In the genomic region with DNA sequence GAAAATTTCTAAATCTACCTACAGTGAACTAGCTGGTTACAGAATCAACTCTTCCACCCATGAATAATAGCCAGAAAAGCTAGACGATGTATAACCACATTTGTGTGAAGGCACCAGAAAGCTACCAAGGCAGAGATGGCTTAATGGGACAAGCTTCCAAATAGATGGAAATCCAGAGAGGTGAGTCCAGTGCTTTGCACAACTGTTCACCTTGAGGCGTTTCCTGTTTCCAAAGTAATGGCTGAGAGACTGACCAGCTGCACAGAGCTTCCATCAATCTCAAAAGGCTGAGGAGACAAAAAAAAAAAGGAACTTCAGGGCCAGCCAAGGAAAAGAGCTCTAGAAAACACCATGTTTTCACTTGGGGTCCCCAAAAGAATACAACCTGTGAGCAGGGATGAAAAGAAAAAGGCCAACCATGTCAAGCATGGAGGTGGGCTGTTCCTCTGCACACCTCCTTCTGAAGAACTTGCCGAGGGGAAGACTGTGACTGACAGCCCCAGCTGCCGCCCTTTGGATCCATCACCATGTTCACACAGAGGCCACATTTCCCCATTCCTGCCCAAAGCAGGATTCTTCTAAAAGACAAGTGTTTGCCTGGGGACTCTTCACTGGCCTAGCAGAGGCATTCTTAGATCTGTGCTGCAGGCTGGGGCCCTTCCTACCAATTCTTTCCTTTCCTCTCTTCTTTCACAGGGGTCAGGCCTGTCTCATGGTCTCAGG, we compare ENCODE assay signal across 19 cellular contexts.
"Had no signal": no experiment of that assay in that cellular context is flagged by ENCODE, and none has a peak within 500 bp of the region (broad histone marks: within the 10 kb centered on the region; RNA-seq: fewer than 3 reads in every experiment).

No MANE protein-coding gene starts in this region.

- H3K4me1 Mint-ChIP-seq: activated T-helper 17 cell treated with anti-CD3 and anti-CD28 coated beads, Interleukin-2, amount 50 U/mL, for 72 hours; endodermal cell had no signal

- H3K36me3 ChIP-seq: breast epithelium, gastroesophageal sphincter, heart right ventricle, lower lobe of right lung, transverse colon had no signal

- H3K27me3 ChIP-seq: breast epithelium, dorsolateral prefrontal cortex, gastroesophageal sphincter, heart right ventricle, transverse colon had no signal

- H2AFZ ChIP-seq: parathyroid adenoma had no signal

- H3K9ac ChIP-seq: parathyroid adenoma had no signal

- H3K79me2 ChIP-seq: parathyroid adenoma had no signal

- H3K27ac ChIP-seq: breast epithelium, gastroesophageal sphincter, lower lobe of right lung, parathyroid adenoma, transverse colon had no signal

- H3K4me1 ChIP-seq: breast epithelium, parathyroid adenoma had no signal

- H3K9me3 ChIP-seq: breast epithelium, lower lobe of right lung, transverse colon had no signal

- H3K27ac Mint-ChIP-seq: activated naive CD8-positive, alpha-beta T cell treated with anti-CD3 and anti-CD28 coated beads, Interleukin-2, amount 50 U/mL, for 24 hours; activated T-helper 17 cell treated with anti-CD3 and anti-CD28 coated beads, Interleukin-2, amount 50 U/mL, for 72 hours; endodermal cell had no signal

- DNase-seq: activated CD4-positive, alpha-beta T cell treated with anti-CD3 and anti-CD28 coated beads, Interleukin-2, amount 50 U/mL, for 4 hours; activated naive CD4-positive, alpha-beta T cell treated with Interleukin-2 at 50 U/mL for 16 hours; activated naive CD8-positive, alpha-beta T cell treated with anti-CD3 and anti-CD28 coated beads, Interleukin-2, amount 50 U/mL, for 24 hours; aorta; dorsolateral prefrontal cortex; endodermal cell; erythroblast; heart right ventricle; left cardiac atrium; lower lobe of right lung; stimulated activated CD4-positive, alpha-beta T cell treated with anti-CD3 and anti-CD28 coated beads, Interleukin-4, amount 100 ng/mL, for 1 hour; stimulated activated naive CD4-positive, alpha-beta T cell treated with Interleukin-2 at 50 U/mL for 16 hours; substantia nigra; T-helper 9 cell; transverse colon had no signal

- H3K4me3 ChIP-seq: breast epithelium, dorsolateral prefrontal cortex, gastroesophageal sphincter, heart right ventricle, lower lobe of right lung, transverse colon had no signal

- ATAC-seq: activated naive CD8-positive, alpha-beta T cell treated with anti-CD3 and anti-CD28 coated beads, Interleukin-2, amount 50 U/mL, for 24 hours; activated T-helper 17 cell treated with anti-CD3 and anti-CD28 coated beads, Interleukin-2, amount 50 U/mL, for 72 hours; gastroesophageal sphincter; left cardiac atrium; lower lobe of right lung had no signal

- H3K27me3 Mint-ChIP-seq: activated naive CD8-positive, alpha-beta T cell treated with anti-CD3 and anti-CD28 coated beads, Interleukin-2, amount 50 U/mL, for 24 hours; activated T-helper 17 cell treated with anti-CD3 and anti-CD28 coated beads, Interleukin-2, amount 50 U/mL, for 72 hours had no signal

- H3K9me3 Mint-ChIP-seq: activated naive CD8-positive, alpha-beta T cell treated with anti-CD3 and anti-CD28 coated beads, Interleukin-2, amount 50 U/mL, for 24 hours; activated T-helper 17 cell treated with anti-CD3 and anti-CD28 coated beads, Interleukin-2, amount 50 U/mL, for 72 hours had no signal

- H3K4me3 Mint-ChIP-seq: activated naive CD8-positive, alpha-beta T cell treated with anti-CD3 and anti-CD28 coated beads, Interleukin-2, amount 50 U/mL, for 24 hours; activated T-helper 17 cell treated with anti-CD3 and anti-CD28 coated beads, Interleukin-2, amount 50 U/mL, for 72 hours; endodermal cell had no signal
